In genomic region chr14:58244556-58245387, GRCh38 we compare ENCODE assay signal across 8 cellular contexts. TPM values are rescaled to one million over a fixed set of nuclear protein-coding genes. Genes with fewer than 3 reads are reported as not detected.
A peak's percentile ranks its signal among the peaks of the same experiment; 100 is the strongest.
DNase-seq lines count a peak whose midpoint lies in the region; ATAC-seq, FAIRE-seq and TF ChIP-seq lines count a peak whose summit lies in the region.

Gene PSMA3 (plus strand): TSS chr14:58244843. CDS start chr14:58244921, 78 bp downstream.

- CTCF ChIA-PET in IMR-90 (lab: Yijun Ruan, JAX) (interaction anchor here (0.8 kb wide), 1 partner anchor 137 kb away, joined by 3 read pairs; no protein-coding TSS in a partner anchor), endothelial cell of umbilical vein (lab: Charles Lee) (interaction anchor here (1.3 to 1.4 kb wide), 3 partner anchors 9 to 137 kb away, joined by 3 read pairs; no protein-coding TSS in a partner anchor)

- dilution Hi-C loops in IMR-90 (cut with HindIII; ENCODE audit: low sequenced_read_pairs, unreplicated experiment), result no loop called here
- dilution Hi-C loops in endothelial cell of umbilical vein (cut with MboI; ENCODE audit: extremely low pct_ligation_motif_present, low sequenced_read_pairs), result no loop called here

- peak within 1 kb of the TSS; percentile 67 for H4K91ac ChIP-seq in IMR-90 (ENCODE audit: insufficient read depth, low read depth, low read length)

- H3K9me1 ChIP-seq in IMR-90 (ENCODE audit: insufficient read depth, low read length) (no peaks in the 10 kb centered on the region), endothelial cell of umbilical vein (replicated peaks; ENCODE audit: control insufficient read depth, extremely low read depth, insufficient read depth, low read length) (no peaks in the 10 kb centered on the region)

- POLR2A ChIA-PET in IMR-90 (lab: Charles Lee; ENCODE audit: unreplicated experiment), result interaction anchor here (0.8 kb wide), 1 partner anchor 53 kb away, joined by 3 read pairs; the partner anchor contains the start of gene ARID4A
- POLR2A ChIA-PET in endothelial cell of umbilical vein (lab: Charles Lee), result interaction anchor here (0.5 to 1.2 kb wide), 6 partner anchors 10 to 1919 kb away, joined by 3 to 9 read pairs (median 4); partner anchors contain the start of genes ACTR10, ARID4A, KIAA0586 and TIMM9

- H2BK120ac ChIP-seq in IMR-90 (ENCODE audit: low read depth, low read length), result peak within 1 kb of the TSS; percentile 49

- peak within 1 kb of the TSS; percentile 93 for H3K23ac ChIP-seq in IMR-90 (ENCODE audit: low read depth, low read length)

- TF ChIP-seq CTCF in IMR-90 (conservative IDR thresholded peaks at IDR 0.05; ENCODE audit: low read depth, low read length) (no peak), endothelial cell of umbilical vein (IDR thresholded peaks at IDR 0.05; ENCODE audit: extremely low read depth in 1 of 2, insufficient read depth in 1 of 2, low read depth in 1 of 2, low read length in 2 of 2) (no peak)

- H3K9me3 ChIP-seq in IMR-90 (ENCODE audit: control insufficient read depth, insufficient read depth, low read length), result no peaks in the 10 kb centered on the region
- no peaks in the 10 kb centered on the region for H3K9me3 ChIP-seq in endothelial cell of umbilical vein (replicated peaks; ENCODE audit: control insufficient read depth, insufficient read depth, low read length)

- no peaks in the 10 kb centered on the region for H3K27me3 ChIP-seq in IMR-90 (ENCODE audit: control insufficient read depth, insufficient read depth, low read length)
- H3K27me3 ChIP-seq in endothelial cell of umbilical vein (ENCODE audit: control insufficient read depth in 2 of 2, insufficient read depth in 2 of 2, low read length in 2 of 2), result no peaks in the 10 kb centered on the region

- peak within 1 kb of the TSS; percentile 96 for H3K56ac ChIP-seq in IMR-90 (ENCODE audit: extremely low read depth, insufficient read depth, low read length)

- H2BK15ac ChIP-seq in IMR-90 (ENCODE audit: low read depth, low read length), result no peak within 1 kb of the TSS; the same call in 2 of the 3 replicates

- peak within 1 kb of the TSS; percentile 90 for H3K14ac ChIP-seq in IMR-90 (replicated peaks; ENCODE audit: low read depth, low read length)

- peak within 1 kb of the TSS; percentile 78 for H2AK5ac ChIP-seq in IMR-90 (ENCODE audit: low read depth, low read length)

- peak; percentile 92 for FAIRE-seq in endothelial cell of umbilical vein (lab: Jason Lieb, UNC)

- peak within 1 kb of the TSS; percentile 89 for H3K4ac ChIP-seq in IMR-90 (ENCODE audit: low read depth, low read length)

- TSS peak; percentile 74 for BruUV-seq in IMR-90 (replicated peaks; lab: Mats Ljungman, UMichigan)
- BruUV-seq in endothelial cell of umbilical vein (replicated peaks; lab: Mats Ljungman, UMichigan), result TSS peak; percentile 69

- peaks cover 0 to 18% of the 10 kb centered on the region in 2 experiments; a peak in 2 of 4 replicates for H3K79me1 ChIP-seq in IMR-90 (ENCODE audit: low read depth in 1 of 2, low read length in 2 of 2)

- H2AK9ac ChIP-seq in IMR-90 (replicated peaks; ENCODE audit: low read depth, low read length, poor library complexity), result peak within 1 kb of the TSS; percentile 79

- H3K4me1 ChIP-seq in IMR-90 (ENCODE audit: control insufficient read depth, insufficient read depth, low read length) (no peaks in the 10 kb centered on the region), endothelial cell of umbilical vein (ENCODE audit: control insufficient read depth, extremely low read depth, insufficient read depth, low read length) (peaks cover 22% of the 10 kb centered on the region)

- H3K18ac ChIP-seq in IMR-90 (ENCODE audit: low read depth, low read length), result peak within 1 kb of the TSS; percentile 74

- H3K9ac ChIP-seq in IMR-90 (ENCODE audit: low read depth, low read length) (peak within 1 kb of the TSS; percentile 93), endothelial cell of umbilical vein (replicated peaks; ENCODE audit: extremely low read depth, insufficient read depth, low read length) (peak within 1 kb of the TSS; percentile 97)

- no peak within 1 kb of the TSS for H2BK20ac ChIP-seq in IMR-90 (ENCODE audit: low read depth, low read length)

- H4K8ac ChIP-seq in IMR-90 (ENCODE audit: low read depth in 2 of 2, low read length in 2 of 2), result peak within 1 kb of the TSS; percentile 83 to 89

- peak within 1 kb of the TSS; percentile 85 for H2BK5ac ChIP-seq in IMR-90 (ENCODE audit: low read depth, low read length, poor library complexity, severe bottlenecking)

- H2AFZ ChIP-seq in IMR-90 (replicated peaks; ENCODE audit: low read length, poor library complexity) (peak within 1 kb of the TSS; percentile 84), endothelial cell of umbilical vein (ENCODE audit: low read depth, low read length) (peak within 1 kb of the TSS; percentile 73)

- 0% methylated on average over 10 of the region's 50 CpGs; no CpG with 5 or more reads in 1 of the 2 experiments for WGBS in IMR-90 (ENCODE audit: extremely low coverage in 2 of 2, insufficient read length in 1 of 2), 2 experiments

- TF ChIP-seq POLR2A in IMR-90 (IDR thresholded peaks at IDR 0.05; ENCODE audit: low read depth, low read length) (peak; percentile 95), endothelial cell of umbilical vein (IDR thresholded peaks at IDR 0.05; ENCODE audit: low read depth, low read length) (peak; percentile 95)

- TF ChIP-seq RAD21 in IMR-90 (IDR thresholded peaks at IDR 0.05; ENCODE audit: low read length), result no peak

- H3K36me3 ChIP-seq in IMR-90 (ENCODE audit: control insufficient read depth, insufficient read depth, low read length) (peaks cover 6% of the 10 kb centered on the region; the same call in 1 of the 2 replicates), endothelial cell of umbilical vein (ENCODE audit: control insufficient read depth in 2 of 2, extremely low read depth in 1 of 2, insufficient read depth in 2 of 2, low read length in 2 of 2) (peaks cover 4 to 5% of the 10 kb centered on the region in 2 experiments)

- H3K4me3 ChIP-seq in IMR-90 (ENCODE audit: insufficient read depth, low read depth, low read length), result peak within 1 kb of the TSS; percentile 80
- peak within 1 kb of the TSS; percentile 77 to 98 (median 85) for H3K4me3 ChIP-seq in endothelial cell of umbilical vein (replicated peaks in 1 of 3; ENCODE audit: insufficient read depth in 1 of 3, low read depth in 1 of 3, low read length in 3 of 3)

- ATAC-seq in GM21528 (IDR thresholded peaks at IDR 0.05; ENCODE audit: low FRiP score, unreplicated experiment) (peak; percentile 94), IMR-90 (ENCODE audit: low read depth) (peak; percentile 95)

- H3K79me2 ChIP-seq in endothelial cell of umbilical vein (ENCODE audit: control insufficient read depth, insufficient read depth, low read length), result peaks cover 51% of the 10 kb centered on the region

- intact Hi-C loops in IMR-90 (cut with micrococcal nuclease) (loop anchor here (5.0 kb wide), 1 partner anchor 137 kb away; no protein-coding TSS in a partner anchor), endothelial cell of umbilical vein (cut with micrococcal nuclease) (loop anchor here (1.0 to 5.0 kb wide), 5 partner anchors 44 to 977 kb away; partner anchors contain the start of genes ACTR10, AP5M1, ARID4A and EXOC5)

- H3K4me2 ChIP-seq in IMR-90 (ENCODE audit: low read depth, low read length), result peak within 1 kb of the TSS; percentile 76
- peak within 1 kb of the TSS; percentile 92 for H3K4me2 ChIP-seq in endothelial cell of umbilical vein (ENCODE audit: insufficient read depth, low read length)

- peak within 1 kb of the TSS; percentile 93 for H3K27ac ChIP-seq in IMR-90 (ENCODE audit: insufficient read depth, low read length)
- peak within 1 kb of the TSS; percentile 93 for H3K27ac ChIP-seq in endothelial cell of umbilical vein (ENCODE audit: insufficient read depth, low read depth, low read length)

- peaks cover 31% of the 10 kb centered on the region for H4K20me1 ChIP-seq in IMR-90 (ENCODE audit: insufficient read depth, low read length)
- H4K20me1 ChIP-seq in endothelial cell of umbilical vein (replicated peaks; ENCODE audit: control insufficient read depth, extremely low read depth, insufficient read depth, low read length), result no peaks in the 10 kb centered on the region

- in situ Hi-C loops in IMR-90 (cut with MboI; ENCODE audit: low sequenced_read_pairs), result loop anchor here (25.0 kb wide), 1 partner anchor 982 kb away; the partner anchor contains the start of genes AP5M1 and EXOC5

- H4K5ac ChIP-seq in IMR-90 (ENCODE audit: low read depth, low read length), result peak within 1 kb of the TSS; percentile 84

- DNase-seq in DMS 273 (lab: John Stamatoyannopoulos, UW; ENCODE audit: unreplicated experiment) (peak; percentile 99), IMR-90 (peak; percentile 95), OCI-M1 (lab: John Stamatoyannopoulos, UW) (peak; percentile 96), activated T-cell treated with anti-CD3 and anti-CD28 coated beads for 24 hours (ENCODE audit: low read depth) (peak; percentile 98), endothelial cell of umbilical vein (ENCODE audit: low read depth, low spot score) (peak; percentile 98), midbrain (lab: John Stamatoyannopoulos, UW) (peak; percentile 99)
- peak; percentile 93 to 96 for DNase-seq in stimulated activated CD8-positive, alpha-beta memory T cell treated with anti-CD3 and anti-CD28 coated beads, Interleukin-2, amount 100 ng/mL, for 1 hour (ENCODE audit: low read depth in 2 of 2)

TF ChIP-seq in IMR-90, 13 proteins besides CTCF, POLR2A, EP300 and RAD21 (continues in another document):
- TF ChIP-seq MAZ (IDR thresholded peaks at IDR 0.05; ENCODE audit: borderline replicate concordance, low read depth, low read length) (peak; percentile 85; the same call in 1 of the 2 replicates), CHD1 (IDR thresholded peaks at IDR 0.05; ENCODE audit: low read depth, low read length) (no peak), FOS (IDR thresholded peaks at IDR 0.05; ENCODE audit: low read depth, low read length) (peak; percentile 26; the same call in 1 of the 2 replicates)

TF ChIP-seq in endothelial cell of umbilical vein, 7 proteins besides CTCF, POLR2A, EP300 and RAD21 (continues in another document):
- TF ChIP-seq MAX (IDR thresholded peaks at IDR 0.05; ENCODE audit: insufficient read depth, insufficient read length), result no peak

RNA-seq across cellular contexts. Expression of gene PSMA3, which starts in this region (rescaled TPM):
- 74.9 and 114 TPM in 2 replicates for total RNA-seq in IMR-90 (2012; rRNA removed)
- 227 and 231 TPM in 2 replicates for polyA plus RNA-seq in IMR-90 (2012; rRNA removed)
- 56.9 and 192 TPM in 2 replicates for polyA plus RNA-seq in IMR-90 (2012; cell fraction: cytosol; rRNA removed)
- polyA plus RNA-seq in IMR-90 (2012; cell fraction: nucleus; rRNA removed; ENCODE audit: low replicate concordance), result 13.2 and 100 TPM in 2 replicates
- total RNA-seq in endothelial cell of umbilical vein, result 228 and 240 TPM in 2 replicates
- polyA plus RNA-seq in endothelial cell of umbilical vein, result 274 and 297 TPM in 2 replicates
- 258 and 315 TPM in 2 replicates for polyA plus RNA-seq in endothelial cell of umbilical vein (2011; cell fraction: cytosol; rRNA removed)
- polyA plus RNA-seq in endothelial cell of umbilical vein (2011; cell fraction: nucleus; rRNA removed), result 142 and 181 TPM in 2 replicates
- 139 and 245 TPM in 2 replicates for polyA plus RNA-seq in endothelial cell of umbilical vein (2012)
- 190 and 204 TPM in 2 replicates for polyA minus RNA-seq in endothelial cell of umbilical vein
- 83.9 TPM for polyA minus RNA-seq in endothelial cell of umbilical vein (2011; cell fraction: cytosol; rRNA and poly(A)+ RNA removed)
- 56.6 and 86.0 TPM in 2 replicates for polyA minus RNA-seq in endothelial cell of umbilical vein (2011; cell fraction: nucleus; rRNA and poly(A)+ RNA removed)

Comparison
In these comparisons a context has a peak if more than half of its experiments do, and no peak if none do; other contexts are left out.
1. Peak in every context shown above with its lines: DNase-seq, ATAC-seq, H3K4me3 ChIP-seq and H3K27ac ChIP-seq.